Comparison of ENCODE assay signal across 12 cellular contexts in the genomic region with DNA sequence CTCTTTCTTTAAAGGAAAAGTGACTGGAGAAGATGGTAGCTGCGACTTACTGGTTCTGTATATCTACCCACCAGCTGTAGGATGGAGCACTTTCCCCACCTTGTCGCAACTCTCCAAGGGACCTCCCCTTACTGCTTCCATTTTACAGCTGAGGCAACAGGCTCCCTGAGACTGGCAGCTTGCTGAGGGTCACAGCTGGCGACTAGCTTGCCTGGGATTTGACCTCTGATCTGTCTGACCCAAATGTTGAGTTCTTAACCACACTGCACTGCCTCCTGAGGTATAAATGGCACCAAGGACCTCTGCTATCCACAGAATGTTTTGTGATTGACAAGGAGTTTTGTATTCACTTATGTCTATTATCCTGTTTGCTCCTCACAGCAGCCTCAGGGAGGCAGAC.
A peak's percentile ranks its signal among the peaks of the same experiment; 100 is the strongest.
DNase-seq lines count a peak whose midpoint lies in the region; ATAC-seq, FAIRE-seq and TF ChIP-seq lines count a peak whose summit lies in the region.
"Had no signal": no experiment of that assay in that cellular context is flagged by ENCODE, and none has a peak within 500 bp of the region (broad histone marks: within the 10 kb centered on the region; RNA-seq: fewer than 3 reads in every experiment).

No MANE protein-coding gene starts in this region.

- no peak for TF ChIP-seq EP300 in HepG2 (IDR thresholded peaks at IDR 0.05; ENCODE audit: low read depth in 2 of 2, low read length in 2 of 2)
- TF ChIP-seq EP300 in HepG2 (CRISPR knock-in tag; IDR thresholded peaks at IDR 0.05; ENCODE audit: borderline replicate concordance) = no peak

- H3K27me3 ChIP-seq in liver (ENCODE audit: control insufficient read depth in 4 of 4, insufficient read depth in 4 of 4, low read length in 3 of 4) (no peaks in the 10 kb centered on the region), HepG2 (ENCODE audit: control insufficient read depth in 1 of 2, insufficient read depth in 2 of 2, low read length in 2 of 2) (peaks cover 2 to 4% of the 10 kb centered on the region in 2 experiments; a peak in 2 of 5 replicates), left lung (no peaks in the 10 kb centered on the region), skeletal muscle satellite cell (ENCODE audit: control insufficient read depth, insufficient read depth, low read length) (no peaks in the 10 kb centered on the region)

- H3K9ac ChIP-seq in liver (ENCODE audit: low read depth in 1 of 2, low read length in 2 of 2) (no peak overlapping the region), HepG2 (ENCODE audit: insufficient read depth, low read depth, low read length) (no peak overlapping the region), skeletal muscle satellite cell (ENCODE audit: low read depth, low read length) (peak overlapping the region; percentile 88)

- no peak for FAIRE-seq in HepG2 (lab: Jason Lieb, UNC)
- FAIRE-seq: H1 had no signal

- POLR2A ChIA-PET in HepG2 (lab: Yijun Ruan, JAX) (no interaction called here), HEK293T (lab: Yijun Ruan, JAX) (no interaction called here)

- H4K20me1 ChIP-seq in HepG2 (ENCODE audit: insufficient read depth, low read length) = no peaks in the 10 kb centered on the region

- DNase-seq in HepG2 (ENCODE audit: low spot score) = no peak
- DNase-seq in left lung = no peak
- DNase-seq in dedifferentiated amniotic fluid mesenchymal stem cell (ENCODE audit: extremely low spot score) = no peak
- no peak for DNase-seq in D341Med (ENCODE audit: low spot score)
- DNase-seq in GM13977 (ENCODE audit: low spot score) = no peak
- DNase-seq in HEK293T (ENCODE audit: extremely low spot score) = no peak
- DNase-seq: activated CD4-positive, alpha-beta T cell treated with anti-CD3 and anti-CD28 coated beads, Interleukin-2, amount 50 U/mL, for 4 hours; NCI-H2171; stimulated activated CD4-positive, alpha-beta T cell treated with anti-CD3 and anti-CD28 coated beads, Interleukin-1b, Interleukin-23, amount 100 ng/mL, for 48 hours had no signal

- H2AFZ ChIP-seq in HepG2 (ENCODE audit: low read length) = no peak overlapping the region

- TF ChIP-seq RAD21 in liver (IDR thresholded peaks at IDR 0.05) = no peak
- no peak for TF ChIP-seq RAD21 in HepG2 (CRISPR knock-in tag; IDR thresholded peaks at IDR 0.05)

- TF ChIP-seq CTCF in liver (IDR thresholded peaks at IDR 0.05; ENCODE audit: low read depth, low read length, missing input control) (no peak), HepG2 (CRISPR knock-in tag; IDR thresholded peaks at IDR 0.05) (no peak), left lung (IDR thresholded peaks at IDR 0.05) (no peak), GM13977 (IDR thresholded peaks at IDR 0.05; ENCODE audit: extremely low read depth, insufficient read depth, missing control alignments) (no peak)

- intact Hi-C loops in HepG2 (cut with micrococcal nuclease; ENCODE audit: unreplicated experiment) = loop anchor here (5.0 to 10.0 kb wide), 2 partner anchors 84 to 284 kb away; no protein-coding TSS in a partner anchor
- intact Hi-C loops in left lung (cut with DNase I) = no loop called here

- CTCF ChIA-PET in HepG2 (lab: Yijun Ruan, JAX; ENCODE audit: low intra/inter-chr PET ratio, low total read pairs) (interaction anchor here (1.8 kb wide), 1 partner anchor 145 kb away, joined by 10 read pairs; no protein-coding TSS in a partner anchor), HEK293T (lab: Yijun Ruan, JAX) (interaction anchor here (0.7 to 1.4 kb wide), 11 partner anchors 10 to 275 kb away, joined by 3 to 4 read pairs (median 3); no protein-coding TSS in a partner anchor)

- H3K9me3 ChIP-seq in liver (ENCODE audit: control insufficient read depth in 4 of 4, low read length in 3 of 4) (no peaks in the 10 kb centered on the region), HepG2 (ENCODE audit: low read length) (no peaks in the 10 kb centered on the region), left lung (no peaks in the 10 kb centered on the region), skeletal muscle satellite cell (replicated peaks; ENCODE audit: low read length) (no peaks in the 10 kb centered on the region)

- TF ChIP-seq POLR2A in HepG2 (IDR thresholded peaks at IDR 0.05; ENCODE audit: insufficient read depth in 1 of 2, low read depth in 2 of 2, low read length in 2 of 2) = no peak

- ATAC-seq in HepG2 (no peak), left lung (no peak)

- in situ Hi-C loops in HepG2 (cut with HindIII; ENCODE audit: extremely low pct_ligation_motif_present, low pct_unique_long_range_greater_than_20kb) = loop anchor here (5.0 kb wide), 1 partner anchor 144 kb away; no protein-coding TSS in a partner anchor
- in situ Hi-C loops in GM13977 (cut with MboI; ENCODE audit: low pct_unique_long_range_greater_than_20kb, low sequenced_read_pairs, unreplicated experiment) = no loop called here

- H3K4me2 ChIP-seq in HepG2 (ENCODE audit: low read depth, low read length) (no peak overlapping the region), skeletal muscle satellite cell (ENCODE audit: low read length) (peak overlapping the region; percentile 79)

- peak overlapping the region in 1 of 2 donors; percentile 75 for H3K27ac ChIP-seq in liver (ENCODE audit: low read depth in 1 of 2, low read length in 2 of 2)
- H3K27ac ChIP-seq in HepG2 (ENCODE audit: extremely low read length, insufficient read depth, low read length) = no peak overlapping the region
- peak overlapping the region; percentile 80 to 89 for H3K27ac ChIP-seq in left lung

- no peaks in the 10 kb centered on the region for H3K79me2 ChIP-seq in HepG2 (ENCODE audit: insufficient read depth, low read length)

- peaks cover 27 to 75% (median 62%) of the 10 kb centered on the region in 4 donors for H3K4me1 ChIP-seq in liver (ENCODE audit: control insufficient read depth in 4 of 4, insufficient read depth in 4 of 4, low read length in 3 of 4)
- no peaks in the 10 kb centered on the region for H3K4me1 ChIP-seq in HepG2 (ENCODE audit: insufficient read depth, low read length)
- peaks cover 47 to 85% of the 10 kb centered on the region in 2 donors for H3K4me1 ChIP-seq in left lung
- peaks cover 54% of the 10 kb centered on the region for H3K4me1 ChIP-seq in skeletal muscle satellite cell (ENCODE audit: control insufficient read depth, insufficient read depth, low read length)

- H3K36me3 ChIP-seq in liver (ENCODE audit: control insufficient read depth in 4 of 4, insufficient read depth in 3 of 4, low read depth in 1 of 4, low read length in 3 of 4) (peaks cover 0 to 4% (median under 1%) of the 10 kb centered on the region in 4 donors), HepG2 (replicated peaks in 1 of 2; ENCODE audit: control insufficient read depth in 1 of 2, insufficient read depth in 2 of 2, low read length in 2 of 2) (no peaks in the 10 kb centered on the region), left lung (peaks cover 0 to 8% of the 10 kb centered on the region in 2 donors), skeletal muscle satellite cell (ENCODE audit: insufficient read depth, low read length) (peaks cover 19% of the 10 kb centered on the region)

- H3K4me3 ChIP-seq in liver (ENCODE audit: low read depth in 1 of 3, low read length in 3 of 3) (no peak overlapping the region), HepG2 (replicated peaks in 1 of 3; ENCODE audit: insufficient read depth in 1 of 3, low read depth in 2 of 3, low read length in 3 of 3) (no peak overlapping the region), left lung (no peak overlapping the region), skeletal muscle satellite cell (ENCODE audit: low read length) (no peak overlapping the region)

- no TSS peak for BruUV-seq in HepG2 (replicated peaks; lab: Mats Ljungman, UMichigan)

- 74% methylated on average over 3 of the region's 3 CpGs for WGBS in liver
- 69% methylated on average over 2 of the region's 3 CpGs for WGBS in HepG2 (ENCODE audit: low lambda C conversion rate)

TF ChIP-seq in liver, 16 proteins besides CTCF, POLR2A, EP300 and RAD21:
- TF ChIP-seq EGR1 (IDR thresholded peaks at IDR 0.05; ENCODE audit: low read depth in 2 of 2) (no peak), NR2F2 (IDR thresholded peaks at IDR 0.05) (peak; percentile 15)

TF ChIP-seq in HepG2, 621 proteins besides CTCF, POLR2A, EP300 and RAD21 (continues in another document):
- TF ChIP-seq, protein P1, sequence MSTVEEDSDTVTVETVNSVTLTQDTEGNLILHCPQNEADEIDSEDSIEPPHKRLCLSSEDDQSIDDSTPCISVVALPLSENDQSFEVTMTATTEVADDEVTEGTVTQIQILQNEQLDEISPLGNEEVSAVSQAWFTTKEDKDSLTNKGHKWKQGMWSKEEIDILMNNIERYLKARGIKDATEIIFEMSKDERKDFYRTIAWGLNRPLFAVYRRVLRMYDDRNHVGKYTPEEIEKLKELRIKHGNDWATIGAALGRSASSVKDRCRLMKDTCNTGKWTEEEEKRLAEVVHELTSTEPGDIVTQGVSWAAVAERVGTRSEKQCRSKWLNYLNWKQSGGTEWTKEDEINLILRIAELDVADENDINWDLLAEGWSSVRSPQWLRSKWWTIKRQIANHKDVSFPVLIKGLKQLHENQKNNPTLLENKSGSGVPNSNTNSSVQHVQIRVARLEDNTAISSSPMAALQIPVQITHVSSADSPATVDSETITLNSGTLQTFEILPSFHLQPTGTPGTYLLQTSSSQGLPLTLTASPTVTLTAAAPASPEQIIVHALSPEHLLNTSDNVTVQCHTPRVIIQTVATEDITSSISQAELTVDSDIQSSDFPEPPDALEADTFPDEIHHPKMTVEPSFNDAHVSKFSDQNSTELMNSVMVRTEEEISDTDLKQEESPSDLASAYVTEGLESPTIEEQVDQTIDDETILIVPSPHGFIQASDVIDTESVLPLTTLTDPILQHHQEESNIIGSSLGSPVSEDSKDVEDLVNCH (CRISPR knock-in tag; IDR thresholded peaks at IDR 0.05) = no peak

TF ChIP-seq in HEK293T, 16 proteins besides CTCF, POLR2A, EP300 and RAD21:
- TF ChIP-seq LEF1 (IDR thresholded peaks at IDR 0.05; ENCODE audit: borderline replicate concordance) = no peak
- no peak for TF ChIP-seq ARNT (IDR thresholded peaks at IDR 0.05)
- no peak for TF ChIP-seq ELF4 (IDR thresholded peaks at IDR 0.05)
- no peak for TF ChIP-seq FOXM1 (IDR thresholded peaks at IDR 0.05; ENCODE audit: borderline replicate concordance)
- no peak for TF ChIP-seq FOXA1 (IDR thresholded peaks at IDR 0.05)
- TF ChIP-seq TARDBP (IDR thresholded peaks at IDR 0.05) = no peak
- no peak for TF ChIP-seq FOXK2 (IDR thresholded peaks at IDR 0.05)
- no peak for TF ChIP-seq L3MBTL2 (conservative IDR thresholded peaks at IDR 0.05)
- no peak for TF ChIP-seq ZNF384 (IDR thresholded peaks at IDR 0.05)
- no peak for TF ChIP-seq SP1 (IDR thresholded peaks at IDR 0.05)
- TF ChIP-seq CTBP1 (IDR thresholded peaks at IDR 0.05; ENCODE audit: borderline replicate concordance) = no peak
TF ChIP-seq in HEK293T: peak in this region for 0.
